Comparison of ENCODE assay signal across 11 cellular contexts in the genomic region with DNA sequence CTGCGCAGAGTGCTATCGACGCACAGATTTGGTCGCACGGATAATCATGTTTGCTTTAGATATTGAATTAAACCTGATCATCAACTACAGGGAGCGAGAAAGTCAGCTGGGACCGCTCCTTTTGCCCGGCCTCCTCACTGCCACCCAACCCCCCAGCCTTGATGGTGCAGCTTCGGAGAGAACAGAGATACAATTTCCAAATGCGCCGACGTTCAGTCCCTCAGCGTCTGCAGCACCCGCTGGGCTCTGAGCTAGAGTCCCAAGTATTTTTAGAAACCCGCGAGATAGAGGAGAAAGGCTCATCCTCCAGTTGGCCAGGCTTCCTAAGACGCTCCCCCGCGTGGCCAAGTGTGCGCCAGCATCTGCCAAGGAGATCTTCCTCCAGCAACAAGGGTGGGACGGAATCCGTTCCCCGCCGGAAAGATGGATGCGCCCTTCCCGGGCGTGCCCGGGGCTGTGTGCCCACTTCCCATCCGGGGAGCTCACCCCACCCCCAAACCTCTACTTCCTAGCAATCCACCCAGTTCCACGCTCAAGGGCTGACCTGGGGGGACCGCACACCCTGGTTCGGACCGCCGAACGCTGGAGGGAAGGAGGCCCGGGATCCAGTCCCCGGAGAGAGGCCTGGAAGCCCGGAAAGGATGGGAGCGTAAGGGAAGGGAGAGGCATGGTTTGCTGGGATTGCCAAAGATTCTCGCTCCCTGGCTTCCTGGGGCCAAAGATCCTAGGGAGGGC. TPM values are rescaled to one million over a fixed set of nuclear protein-coding genes. Genes with fewer than 3 reads are reported as not detected.
DNase-seq lines count a peak whose midpoint lies in the region; ATAC-seq and TF ChIP-seq lines count a peak whose summit lies in the region.
"Had no signal": no experiment of that assay in that cellular context is flagged by ENCODE, and none has a peak within 500 bp of the region (broad histone marks: within the 10 kb centered on the region; RNA-seq: fewer than 3 reads in every experiment).

No MANE protein-coding gene starts in this region.

- peaks cover 100% of the 10 kb centered on the region for H3K27me3 ChIP-seq in cardiac muscle cell
- peaks cover 5% of the 10 kb centered on the region for H3K27me3 ChIP-seq in thoracic aorta (replicated peaks; ENCODE audit: insufficient read depth)

- H3K9me3 ChIP-seq in cardiac muscle cell (ENCODE audit: low read depth) = no peaks in the 10 kb centered on the region
- no peaks in the 10 kb centered on the region for H3K9me3 ChIP-seq in thoracic aorta

- H3K27ac ChIP-seq in cardiac muscle cell (no peak overlapping the region), thoracic aorta (no peak overlapping the region)

- H3K27me3 Mint-ChIP-seq in activated T-helper 17 cell treated with anti-CD3 and anti-CD28 coated beads, Interleukin-2, amount 50 U/mL, for 72 hours = peaks cover 54% of the 10 kb centered on the region

- no peaks in the 10 kb centered on the region for H3K36me3 Mint-ChIP-seq in activated T-helper 17 cell treated with anti-CD3 and anti-CD28 coated beads, Interleukin-2, amount 50 U/mL, for 72 hours (ENCODE audit: low read depth)

- intact Hi-C loops in Right ventricle myocardium inferior (cut with DNase I) = loop anchor here (5.0 kb wide), 1 partner anchor 647 kb away; no protein-coding TSS in a partner anchor

- H3K4me1 ChIP-seq in cardiac muscle cell (ENCODE audit: low read depth) (peaks cover 3% of the 10 kb centered on the region), thoracic aorta (ENCODE audit: control insufficient read depth in 1 of 2, low read depth in 2 of 2) (peaks cover 35 to 64% of the 10 kb centered on the region in 2 donors)

- no peak for ATAC-seq in Right ventricle myocardium inferior
- no peak for ATAC-seq in activated T-helper 17 cell treated with anti-CD3 and anti-CD28 coated beads, Interleukin-2, amount 50 U/mL, for 72 hours (replicated peaks)
- no peak for ATAC-seq in thoracic aorta (ENCODE audit: insufficient number of reproducible peaks, low FRiP score, low read depth)
- ATAC-seq in GM21723 (IDR thresholded peaks at IDR 0.05; ENCODE audit: unreplicated experiment) = no peak
- no peak for ATAC-seq in HG02588 (IDR thresholded peaks at IDR 0.05; ENCODE audit: unreplicated experiment)

- no peaks in the 10 kb centered on the region for H3K9me3 Mint-ChIP-seq in activated T-helper 17 cell treated with anti-CD3 and anti-CD28 coated beads, Interleukin-2, amount 50 U/mL, for 72 hours

- H3K36me3 ChIP-seq in cardiac muscle cell = no peaks in the 10 kb centered on the region
- no peaks in the 10 kb centered on the region for H3K36me3 ChIP-seq in thoracic aorta

- TF ChIP-seq CTCF in cardiac muscle cell (IDR thresholded peaks at IDR 0.05; ENCODE audit: low read depth, low read length) = peak; percentile 22
- no peak for TF ChIP-seq CTCF in thoracic aorta (IDR thresholded peaks at IDR 0.05)

- no peak overlapping the region for H3K4me3 ChIP-seq in cardiac muscle cell
- peak overlapping the region; percentile 60 for H3K4me3 ChIP-seq in thoracic aorta

- H3K27ac Mint-ChIP-seq in activated T-helper 17 cell treated with anti-CD3 and anti-CD28 coated beads, Interleukin-2, amount 50 U/mL, for 72 hours = no peak overlapping the region

- peak overlapping the region; percentile 53 for H3K4me3 Mint-ChIP-seq in activated T-helper 17 cell treated with anti-CD3 and anti-CD28 coated beads, Interleukin-2, amount 50 U/mL, for 72 hours

- DNase-seq in cardiac muscle cell (ENCODE audit: low read depth in 1 of 2, low spot score in 1 of 2) (peak in 1 of 2 donors; percentile 39), Right ventricle myocardium inferior (ENCODE audit: missing footprints) (no peak), inferior parietal cortex (ENCODE audit: extremely low spot score) (peak; percentile 38), thoracic aorta (ENCODE audit: low spot score) (no peak), DMS 273 treated with DMSO at 0.1 percent for 48 hours (lab: John Stamatoyannopoulos, UW) (no peak)
- DNase-seq: NCI-H748 treated with DMSO at 0.1 percent for 48 hours had no signal

- no peaks in the 10 kb centered on the region for H3K4me1 Mint-ChIP-seq in activated T-helper 17 cell treated with anti-CD3 and anti-CD28 coated beads, Interleukin-2, amount 50 U/mL, for 72 hours

RNA-seq across cellular contexts. Expression of a gene that starts 4.1 kb away (rescaled TPM):
- total RNA-seq in cardiac muscle cell (not detected in 2 replicates), Right ventricle myocardium inferior (not detected), thoracic aorta (under 1 TPM in 1 of 2 donors, not detected in 1; 0.35 TPM)
- polyA plus RNA-seq in cardiac muscle cell = not detected in 2 replicates
- not detected for total RNA-seq in activated T-helper 17 cell treated with anti-CD3 and anti-CD28 coated beads, Interleukin-2, amount 50 U/mL, for 72 hours
- total RNA-seq: subcutaneous adipose tissue had no signal
- polyA plus RNA-seq: esophagus had no signal
